Comparison of ENCODE assay signal across 1 cellular context in genomic region chr10:78033623-78034470, GRCh38.
TF ChIP-seq lines count a peak whose summit lies in the region.

Gene RPS24, plus strand, starts transcription at chr10:78033863. Its CDS starts 39 bp downstream, at chr10:78033902.

TF ChIP-seq in K562, 482 proteins besides CTCF, POLR2A, EP300 and RAD21 (continued from another document):
- no peak for TF ChIP-seq NR0B1 (IDR thresholded peaks at IDR 0.05; ENCODE audit: partially characterized antibody)
- TF ChIP-seq HNRNPK (IDR thresholded peaks at IDR 0.05; ENCODE audit: low read depth, low read length, poor library complexity, severe bottlenecking), result no peak
- TF ChIP-seq KLF6 (CRISPR knock-in tag; IDR thresholded peaks at IDR 0.05; ENCODE audit: borderline replicate concordance), result no peak
